In genomic region chr6:69293471-69293870, GRCh38 we compare ENCODE assay signal across 1 cellular context.
TF ChIP-seq lines count a peak whose summit lies in the region.

No MANE protein-coding gene starts in this region.

TF ChIP-seq in GM23338, 12 proteins besides CTCF, POLR2A, EP300 and RAD21 (continued from another document):
- TF ChIP-seq ZNF462 (CRISPR knock-in tag; IDR thresholded peaks at IDR 0.05), result no peak
- no peak for TF ChIP-seq EZH2phosphoT487 (IDR thresholded peaks at IDR 0.05; ENCODE audit: unreplicated experiment)
- no peak for TF ChIP-seq POLR2AphosphoS5 (IDR thresholded peaks at IDR 0.05; ENCODE audit: low read depth)
- no peak for TF ChIP-seq ZNF114 (CRISPR knock-in tag; IDR thresholded peaks at IDR 0.05)
- TF ChIP-seq ZNF331 (CRISPR knock-in tag; IDR thresholded peaks at IDR 0.05; ENCODE audit: low read depth), result no peak
- no peak for TF ChIP-seq JUNB (IDR thresholded peaks at IDR 0.05; ENCODE audit: unreplicated experiment)
- TF ChIP-seq EZH2 (IDR thresholded peaks at IDR 0.05; ENCODE audit: low read depth, unreplicated experiment), result no peak
